29 cellular contexts compared by ENCODE assay signal in genomic region chr11:33575311-33575710, GRCh38.
DNase-seq lines count a peak whose midpoint lies in the region; ATAC-seq lines count a peak whose summit lies in the region.
"Had no signal": no experiment of that assay in that cellular context is flagged by ENCODE, and none has a peak within 500 bp of the region (broad histone marks: within the 10 kb centered on the region; RNA-seq: fewer than 3 reads in every experiment).

No MANE protein-coding gene starts in this region.

- no peak for DNase-seq in activated CD4-positive, alpha-beta T cell treated with anti-CD3 and anti-CD28 coated beads for 48 hours
- DNase-seq in A172 (ENCODE audit: low spot score) (no peak), C1 segment of cervical spinal cord (lab: John Stamatoyannopoulos, UW) (no peak)
- DNase-seq: activated CD4-positive, alpha-beta T cell treated with anti-CD3 and anti-CD28 coated beads, Interleukin-2, amount 50 U/mL, for 1 hour; activated naive CD4-positive, alpha-beta T cell treated with anti-CD3 and anti-CD28 coated beads for 36 hours; activated T-cell treated with anti-CD3 and anti-CD28 coated beads, Interleukin-2, amount 50 U/mL, for 48 hours; adrenal gland; body of pancreas; Calu3; DND-41; dorsolateral prefrontal cortex; hypothalamus; immature natural killer cell; NCI-H1092 treated with DMSO at 0.1 percent for 48 hours; NCI-H187 treated with DMSO at 0.1 percent for 48 hours; NCI-H524 treated with DMSO at 0.1 percent for 48 hours; NK-92 treated with Interleukin-12 subunit alpha and Interleukin-12 subunit beta, amount 100 ng/mL, for 24 hours; SHP77 treated with DMSO at 0.1 percent for 48 hours; spleen; SW 1271; T1000; WERI-Rb-1 had no signal

- peak; percentile 64 for ATAC-seq in GM18502 (IDR thresholded peaks at IDR 0.05; ENCODE audit: poor library complexity, unreplicated experiment)
- peak; percentile 55 for ATAC-seq in GM21515 (IDR thresholded peaks at IDR 0.05; ENCODE audit: unreplicated experiment)
- peak; percentile 87 for ATAC-seq in HG03095 (IDR thresholded peaks at IDR 0.05; ENCODE audit: unreplicated experiment)
- ATAC-seq in GM21528 (IDR thresholded peaks at IDR 0.05; ENCODE audit: low FRiP score, unreplicated experiment) = no peak
- ATAC-seq: body of pancreas, gastroesophageal sphincter, HCT116, left lobe of liver had no signal
